Comparison of ENCODE assay signal across 10 cellular contexts in genomic region chr12:89427508-89428156, GRCh38.
DNase-seq lines count a peak whose midpoint lies in the region; ATAC-seq and TF ChIP-seq lines count a peak whose summit lies in the region.
"Had no signal": no experiment of that assay in that cellular context is flagged by ENCODE, and none has a peak within 500 bp of the region (broad histone marks: within the 10 kb centered on the region; RNA-seq: fewer than 3 reads in every experiment).

No MANE protein-coding gene starts in this region.

- no peak overlapping the region for H3K4me3 Mint-ChIP-seq in nephron progenitor cell

- TF ChIP-seq POLR2A in stomach (IDR thresholded peaks at IDR 0.05) = no peak

- peaks cover 7% of the 10 kb centered on the region for H3K9me3 Mint-ChIP-seq in nephron progenitor cell

- intact Hi-C loops in lower lobe of right lung (cut with DNase I) = no loop called here
- intact Hi-C loops in stomach (cut with DNase I; ENCODE audit: low total_unique reads) = no loop called here

- no peak for TF ChIP-seq CTCF in HL-60 (IDR thresholded peaks at IDR 0.05; ENCODE audit: insufficient read depth, low read length)
- no peak for TF ChIP-seq CTCF in lower lobe of right lung (IDR thresholded peaks at IDR 0.05)
- TF ChIP-seq CTCF in stomach (IDR thresholded peaks at IDR 0.05) = no peak
- TF ChIP-seq CTCF in nephron progenitor cell (IDR thresholded peaks at IDR 0.05) = no peak

- H3K27ac Mint-ChIP-seq in nephron progenitor cell = no peak overlapping the region

- H3K27me3 ChIP-seq in HL-60 (ENCODE audit: insufficient read depth, poor library complexity, severe bottlenecking) (no peaks in the 10 kb centered on the region), lower lobe of right lung (ENCODE audit: low read depth) (no peaks in the 10 kb centered on the region), stomach (no peaks in the 10 kb centered on the region)
- H3K27me3 ChIP-seq: esophagus squamous epithelium had no signal

- TF ChIP-seq EP300 in stomach (IDR thresholded peaks at IDR 0.05) = no peak

- peak in 1 of 2 experiments; percentile 43 for DNase-seq in HL-60 (ENCODE audit: low read depth in 1 of 2, low spot score in 1 of 2)
- DNase-seq in lower lobe of right lung = no peak
- DNase-seq in stomach = no peak
- no peak for DNase-seq in nephron progenitor cell
- DNase-seq in germinal center (ENCODE audit: low spot score) = no peak
- DNase-seq in NCI-H2081 treated with DMSO at 0.1 percent for 48 hours (lab: John Stamatoyannopoulos, UW) = no peak
- DNase-seq: esophagus squamous epithelium had no signal

- peak; percentile 99 for ATAC-seq in GM18870 (IDR thresholded peaks at IDR 0.05; ENCODE audit: unreplicated experiment)
- ATAC-seq in GM21786 (IDR thresholded peaks at IDR 0.05; ENCODE audit: unreplicated experiment) = peak; percentile 94
- peak; percentile 64 to 66 for ATAC-seq in lower lobe of right lung

- H3K27me3 Mint-ChIP-seq in nephron progenitor cell (ENCODE audit: low read depth, poor library complexity) = peaks cover 2% of the 10 kb centered on the region

- H3K9me3 ChIP-seq in lower lobe of right lung (no peaks in the 10 kb centered on the region), stomach (no peaks in the 10 kb centered on the region)
- H3K9me3 ChIP-seq: esophagus squamous epithelium had no signal

- 53 to 74% (median 72%) methylated on average over 3 of the region's 3 CpGs for WGBS in stomach, 5 donors

- peak overlapping the region; percentile 51 for H3K27ac ChIP-seq in HL-60 (replicated peaks)
- H3K27ac ChIP-seq in lower lobe of right lung = peak overlapping the region; percentile 27
- peak overlapping the region in 1 of 5 donors; percentile 25 for H3K27ac ChIP-seq in stomach
- H3K27ac ChIP-seq: esophagus squamous epithelium, VCaP had no signal

- no peaks in the 10 kb centered on the region for H3K4me1 Mint-ChIP-seq in nephron progenitor cell

- no peaks in the 10 kb centered on the region for H3K36me3 ChIP-seq in lower lobe of right lung
- H3K36me3 ChIP-seq in stomach = peaks cover 0 to 8% (median 5%) of the 10 kb centered on the region in 4 donors

- peaks cover 5% of the 10 kb centered on the region for H3K4me1 ChIP-seq in lower lobe of right lung
- H3K4me1 ChIP-seq in stomach = no peaks in the 10 kb centered on the region
- H3K4me1 ChIP-seq: esophagus squamous epithelium had no signal

- peaks cover 37% of the 10 kb centered on the region for H3K36me3 Mint-ChIP-seq in nephron progenitor cell (ENCODE audit: low read depth)

- H3K4me3 ChIP-seq in HL-60 (replicated peaks; ENCODE audit: insufficient read depth, low read length) (no peak overlapping the region), lower lobe of right lung (no peak overlapping the region), stomach (no peak overlapping the region)
- H3K4me3 ChIP-seq: esophagus squamous epithelium had no signal
